12 cellular contexts compared by ENCODE assay signal in the genomic region with DNA sequence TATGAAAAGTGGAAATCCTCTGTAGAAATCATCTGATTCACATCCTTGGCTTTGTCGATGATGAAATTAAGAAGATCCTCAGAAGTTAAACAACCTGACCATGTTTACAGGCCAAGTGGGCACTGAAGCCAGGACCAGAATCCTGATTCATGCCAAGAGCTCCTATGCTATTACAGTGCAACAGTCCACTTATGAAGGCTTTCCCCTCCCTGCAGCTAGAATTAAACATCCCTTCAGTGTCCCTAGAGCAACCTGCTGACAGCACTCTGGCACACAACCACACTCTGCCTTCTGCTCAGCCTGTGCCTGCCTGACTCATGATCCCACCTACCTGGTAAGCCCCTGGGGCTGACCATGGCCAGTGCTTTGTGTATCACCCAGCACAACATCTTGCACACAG. TPM values are rescaled to one million over a fixed set of nuclear protein-coding genes. Genes with fewer than 3 reads are reported as not detected.
DNase-seq lines count a peak whose midpoint lies in the region; ATAC-seq and TF ChIP-seq lines count a peak whose summit lies in the region.
"Had no signal": no experiment of that assay in that cellular context is flagged by ENCODE, and none has a peak within 500 bp of the region (broad histone marks: within the 10 kb centered on the region; RNA-seq: fewer than 3 reads in every experiment).

No MANE protein-coding gene starts in this region.

- no peaks in the 10 kb centered on the region for H3K79me2 ChIP-seq in HCT116 (ENCODE audit: insufficient read depth, low read length)

- no peak overlapping the region for H3K9ac ChIP-seq in HCT116 (ENCODE audit: low read length)
- H3K9ac ChIP-seq: BLaER1 had no signal

- BruUV-seq in A673 (replicated peaks; lab: Mats Ljungman, UMichigan) (no TSS peak), HCT116 (replicated peaks; lab: Mats Ljungman, UMichigan) (no TSS peak)

- H3K27me3 ChIP-seq in A673 (replicated peaks; ENCODE audit: insufficient read depth, low read depth, low read length, poor library complexity) (no peaks in the 10 kb centered on the region), HCT116 (ENCODE audit: insufficient read depth, low read length) (no peaks in the 10 kb centered on the region), heart left ventricle (no peaks in the 10 kb centered on the region)
- H3K27me3 ChIP-seq: BLaER1 had no signal

- RAD21 ChIA-PET in HCT116 (lab: Charles Lee; ENCODE audit: low non-redundant PET in 1 of 2, low total read pairs in 2 of 2, uncharacterized antibody in 2 of 2, unreplicated experiment in 2 of 2) = no interaction called here

- 48 to 64% (median 53%) methylated on average over 1 of the region's 1 CpG for WGBS in heart left ventricle, 4 donors

- no peak overlapping the region for H3K4me2 ChIP-seq in HCT116 (ENCODE audit: low read length)
- H3K4me2 ChIP-seq: BLaER1 had no signal

- H3K9me2 ChIP-seq in HCT116 (ENCODE audit: insufficient read depth) = no peaks in the 10 kb centered on the region

- no peak overlapping the region for H2AFZ ChIP-seq in HCT116 (ENCODE audit: low read depth, low read length, poor library complexity, severe bottlenecking)

- no peaks in the 10 kb centered on the region for H3K36me3 Mint-ChIP-seq in WTC11

- POLR2A ChIA-PET in A673 (lab: Charles Lee; ENCODE audit: low non-redundant PET) (no interaction called here), HCT116 (lab: Charles Lee) (no interaction called here), WTC11 (lab: Charles Lee) (interaction anchor here (0.6 kb wide), 1 partner anchor 100 kb away, joined by 5 read pairs; no protein-coding TSS in a partner anchor)

- H3K27ac ChIP-seq in A673 (ENCODE audit: low read depth, low read length, poor library complexity, severe bottlenecking) (no peak overlapping the region), HCT116 (ENCODE audit: low read depth, low read length) (no peak overlapping the region), heart left ventricle (peak overlapping the region in 4 of 12 donors; percentile 2 to 35 (median 12))
- H3K27ac ChIP-seq: BLaER1 had no signal

- TF ChIP-seq CTCF in A673 (conservative IDR thresholded peaks at IDR 0.05; ENCODE audit: low read depth, low read length) = no peak
- TF ChIP-seq CTCF in HCT116 (IDR thresholded peaks at IDR 0.05 in 2 of 3, conservative IDR thresholded peaks at IDR 0.05 in 1 of 3; ENCODE audit: borderline replicate concordance in 1 of 3, insufficient read depth in 1 of 3, low read depth in 2 of 3, low read length in 2 of 3) = no peak
- TF ChIP-seq CTCF in heart left ventricle (IDR thresholded peaks at IDR 0.05) = no peak
- no peak for TF ChIP-seq CTCF in WTC11 (IDR thresholded peaks at IDR 0.05)

- no peaks in the 10 kb centered on the region for H3K9me3 ChIP-seq in A673 (ENCODE audit: low read depth, low read length, poor library complexity, severe bottlenecking)
- no peaks in the 10 kb centered on the region for H3K9me3 ChIP-seq in HCT116 (ENCODE audit: control insufficient read depth in 1 of 2, insufficient read depth in 1 of 2, low read depth in 1 of 2, low read length in 2 of 2)
- no peaks in the 10 kb centered on the region for H3K9me3 ChIP-seq in heart left ventricle
- H3K9me3 ChIP-seq: BLaER1 had no signal

- CTCF ChIA-PET in A673 (lab: Charles Lee) (no interaction called here), HCT116 (lab: Charles Lee) (no interaction called here), WTC11 (lab: Charles Lee) (no interaction called here)

- no peaks in the 10 kb centered on the region for H3K36me3 ChIP-seq in A673 (ENCODE audit: insufficient read depth, low read length, poor library complexity, severe bottlenecking)
- H3K36me3 ChIP-seq in HCT116 (ENCODE audit: control insufficient read depth in 1 of 2, insufficient read depth in 2 of 2, low read length in 2 of 2) = no peaks in the 10 kb centered on the region; a peak in 2 of 4 replicates
- H3K36me3 ChIP-seq in heart left ventricle = peaks cover 0 to 27% (median 0%) of the 10 kb centered on the region in 9 donors
- H3K36me3 ChIP-seq: BLaER1 had no signal

- ATAC-seq in HCT116 = peak; percentile 32; the same call in 1 of the 2 replicates
- ATAC-seq in heart left ventricle = peak; percentile 98 to 100 (median 99)
- no peak for ATAC-seq in GM19455 (IDR thresholded peaks at IDR 0.05; ENCODE audit: unreplicated experiment)
- ATAC-seq in WTC11 = no peak
- no peak for ATAC-seq in HG03571 (IDR thresholded peaks at IDR 0.05; ENCODE audit: unreplicated experiment)

- H3K27me3 Mint-ChIP-seq in WTC11 (ENCODE audit: low read depth) = no peaks in the 10 kb centered on the region

- H3K4me3 ChIP-seq in A673 (ENCODE audit: low read depth, low read length, poor library complexity, severe bottlenecking) (no peak overlapping the region), HCT116 (replicated peaks in 1 of 2; ENCODE audit: low read depth in 1 of 2, low read length in 2 of 2) (no peak overlapping the region), heart left ventricle (no peak overlapping the region)
- H3K4me3 ChIP-seq: BLaER1 had no signal

- TF ChIP-seq POLR2A in HCT116 (IDR thresholded peaks at IDR 0.05; ENCODE audit: borderline replicate concordance, extremely low read depth, insufficient read depth, insufficient read length) = no peak
- TF ChIP-seq POLR2A in heart left ventricle (IDR thresholded peaks at IDR 0.05) = no peak

- no peak overlapping the region for H3K27ac Mint-ChIP-seq in WTC11

- H3K4me3 Mint-ChIP-seq in WTC11 = no peak overlapping the region

- DNase-seq in A673 (ENCODE audit: low spot score) (peak; percentile 5), HCT116 (ENCODE audit: low read depth, low spot score) (no peak), amniotic epithelial cell (ENCODE audit: low read depth) (peak; percentile 82), heart left ventricle (peak; percentile 58 to 81 (median 68)), WTC11 (ENCODE audit: low spot score) (no peak), DMS79 (lab: John Stamatoyannopoulos, UW) (no peak)
- DNase-seq: activated CD4-positive, alpha-beta T cell treated with anti-CD3 and anti-CD28 coated beads, Interleukin-2, amount 50 U/mL, for 1 hour; activated gamma-delta T cell; NCI-H524 treated with DMSO at 0.1 percent for 48 hours had no signal

- no peaks in the 10 kb centered on the region for H3K4me1 Mint-ChIP-seq in WTC11

- H4K20me1 ChIP-seq in HCT116 (ENCODE audit: insufficient read depth) = no peaks in the 10 kb centered on the region
- H4K20me1 ChIP-seq: BLaER1 had no signal

- H3K4me1 ChIP-seq in A673 (ENCODE audit: insufficient read depth, low read length, poor library complexity, severe bottlenecking) (peaks cover 15% of the 10 kb centered on the region), HCT116 (ENCODE audit: control insufficient read depth in 1 of 2, insufficient read depth in 2 of 2, low read length in 2 of 2) (peaks cover 0 to 21% of the 10 kb centered on the region in 2 experiments; a peak in 2 of 4 replicates), heart left ventricle (peaks cover 0 to 16% (median 2%) of the 10 kb centered on the region in 12 donors)

- H3K9me3 Mint-ChIP-seq in WTC11 = no peaks in the 10 kb centered on the region

- intact Hi-C loops in A673 (cut with micrococcal nuclease; ENCODE audit: unreplicated experiment) = no loop called here
- intact Hi-C loops in HCT116 (cut with micrococcal nuclease) = no loop called here
- intact Hi-C loops in heart left ventricle (cut with DNase I) = loop anchor here in 1 of 10 donors (1.0 kb wide), 1 partner anchor 14 kb away; no protein-coding TSS in a partner anchor

- TF ChIP-seq RAD21 in HCT116 (IDR thresholded peaks at IDR 0.05; ENCODE audit: low read depth) = no peak

TF ChIP-seq in HCT116, 20 proteins besides CTCF, POLR2A, EP300 and RAD21 (continues in another document):
- TF ChIP-seq EZH2 (IDR thresholded peaks at IDR 0.05) = no peak
- TF ChIP-seq, protein P1, sequence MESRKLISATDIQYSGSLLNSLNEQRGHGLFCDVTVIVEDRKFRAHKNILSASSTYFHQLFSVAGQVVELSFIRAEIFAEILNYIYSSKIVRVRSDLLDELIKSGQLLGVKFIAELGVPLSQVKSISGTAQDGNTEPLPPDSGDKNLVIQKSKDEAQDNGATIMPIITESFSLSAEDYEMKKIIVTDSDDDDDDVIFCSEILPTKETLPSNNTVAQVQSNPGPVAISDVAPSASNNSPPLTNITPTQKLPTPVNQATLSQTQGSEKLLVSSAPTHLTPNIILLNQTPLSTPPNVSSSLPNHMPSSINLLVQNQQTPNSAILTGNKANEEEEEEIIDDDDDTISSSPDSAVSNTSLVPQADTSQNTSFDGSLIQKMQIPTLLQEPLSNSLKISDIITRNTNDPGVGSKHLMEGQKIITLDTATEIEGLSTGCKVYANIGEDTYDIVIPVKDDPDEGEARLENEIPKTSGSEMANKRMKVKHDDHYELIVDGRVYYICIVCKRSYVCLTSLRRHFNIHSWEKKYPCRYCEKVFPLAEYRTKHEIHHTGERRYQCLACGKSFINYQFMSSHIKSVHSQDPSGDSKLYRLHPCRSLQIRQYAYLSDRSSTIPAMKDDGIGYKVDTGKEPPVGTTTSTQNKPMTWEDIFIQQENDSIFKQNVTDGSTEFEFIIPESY (IDR thresholded peaks at IDR 0.05; ENCODE audit: extremely low read depth, insufficient replicate concordance, low read length) = no peak
- no peak for TF ChIP-seq CEBPB (IDR thresholded peaks at IDR 0.05; ENCODE audit: low read depth)
- TF ChIP-seq ZFX (IDR thresholded peaks at IDR 0.05) = no peak
- no peak for TF ChIP-seq JUND (IDR thresholded peaks at IDR 0.05)

TF ChIP-seq in WTC11, 78 proteins besides CTCF, POLR2A, EP300 and RAD21 (continues in another document):
- TF ChIP-seq NR1H2 (CRISPR knock-in tag; IDR thresholded peaks at IDR 0.05) (no peak), ETV6 (CRISPR knock-in tag; IDR thresholded peaks at IDR 0.05) (no peak), CBFB (CRISPR knock-in tag; IDR thresholded peaks at IDR 0.05; ENCODE audit: low read depth) (no peak)
- TF ChIP-seq, protein P2, sequence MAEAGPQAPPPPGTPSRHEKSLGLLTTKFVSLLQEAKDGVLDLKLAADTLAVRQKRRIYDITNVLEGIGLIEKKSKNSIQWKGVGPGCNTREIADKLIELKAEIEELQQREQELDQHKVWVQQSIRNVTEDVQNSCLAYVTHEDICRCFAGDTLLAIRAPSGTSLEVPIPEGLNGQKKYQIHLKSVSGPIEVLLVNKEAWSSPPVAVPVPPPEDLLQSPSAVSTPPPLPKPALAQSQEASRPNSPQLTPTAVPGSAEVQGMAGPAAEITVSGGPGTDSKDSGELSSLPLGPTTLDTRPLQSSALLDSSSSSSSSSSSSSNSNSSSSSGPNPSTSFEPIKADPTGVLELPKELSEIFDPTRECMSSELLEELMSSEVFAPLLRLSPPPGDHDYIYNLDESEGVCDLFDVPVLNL (CRISPR knock-in tag; IDR thresholded peaks at IDR 0.05; ENCODE audit: borderline replicate concordance, low read depth) = no peak

RNA-seq across cellular contexts. Expression of a gene that starts 33.8 kb away (rescaled TPM):
- 4.1 and 5.5 TPM in 2 replicates for total RNA-seq in A673 (2021)
- 19.3 TPM for total RNA-seq in HCT116 (2021; ENCODE audit: unreplicated experiment)
- polyA plus RNA-seq in HCT116 (2012) = 17.9 and 18.0 TPM in 2 replicates
- 1 to 10 TPM; 2.9 to 8.2 (median 6.0) TPM for total RNA-seq in heart left ventricle
- 1 to 10 TPM; 1.7 to 4.6 TPM for polyA plus RNA-seq in heart left ventricle
- 6.8 to 7.0 TPM (median 6.9 TPM) in 3 replicates for total RNA-seq in WTC11 (2021)

Comparison
In these comparisons a context has a peak if more than half of its experiments do, and no peak if none do; other contexts are left out.
1. DNase-seq: peak in A673 (single experiment), amniotic epithelial cell (single experiment) and heart left ventricle (5 of 5); none in HCT116 (single experiment), WTC11 (single experiment) and DMS79 (single experiment).
2. ATAC-seq: peak in HCT116 (single experiment) and heart left ventricle (4 of 4); none in GM19455 (single experiment), WTC11 (single experiment) and HG03571 (single experiment).